In the genomic region with DNA sequence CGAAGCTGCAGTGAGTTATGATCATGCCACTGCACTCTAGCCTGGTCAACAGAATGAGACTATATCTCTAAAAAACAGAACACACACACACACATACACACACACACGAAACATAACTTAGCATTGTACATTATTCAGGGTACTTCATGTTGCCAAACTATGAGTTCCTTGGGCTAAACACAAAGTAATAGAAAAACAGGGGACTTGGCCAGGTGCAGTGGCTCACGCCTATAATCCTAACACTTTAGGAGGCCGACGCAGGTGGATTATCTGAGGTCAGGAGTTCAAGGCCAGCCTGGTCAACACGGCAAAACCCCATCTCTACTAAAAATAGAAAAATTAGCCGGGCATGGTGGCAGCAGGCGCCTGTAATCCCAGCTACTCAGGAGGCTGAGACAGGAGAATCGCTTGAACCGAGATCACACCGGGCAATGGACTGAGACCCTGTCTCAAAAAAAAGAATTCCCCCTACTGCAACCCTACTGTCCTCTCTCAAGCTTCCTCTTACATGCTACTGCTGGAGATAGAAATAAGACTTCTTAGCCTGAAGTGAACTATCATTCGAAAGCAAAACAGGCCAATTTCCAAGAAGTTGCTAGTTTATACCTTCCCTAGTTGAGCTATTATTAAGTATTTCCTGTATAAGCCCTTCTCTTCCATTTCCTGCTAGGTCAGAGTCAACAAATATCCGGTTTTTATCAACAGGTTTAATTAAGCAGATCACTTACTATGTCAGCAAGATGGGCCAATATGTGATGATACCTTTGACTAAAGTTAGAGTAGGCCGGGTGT, we compare ENCODE assay signal across 2 cellular contexts.
TF ChIP-seq lines count a peak whose summit lies in the region.

No MANE protein-coding gene starts in this region.

TF ChIP-seq in A549, 52 proteins besides CTCF, POLR2A, EP300 and RAD21:
- no peak for TF ChIP-seq RFX5 (IDR thresholded peaks at IDR 0.05)
- no peak for TF ChIP-seq GATA3 (IDR thresholded peaks at IDR 0.05; ENCODE audit: borderline replicate concordance)
- TF ChIP-seq, protein P1, sequence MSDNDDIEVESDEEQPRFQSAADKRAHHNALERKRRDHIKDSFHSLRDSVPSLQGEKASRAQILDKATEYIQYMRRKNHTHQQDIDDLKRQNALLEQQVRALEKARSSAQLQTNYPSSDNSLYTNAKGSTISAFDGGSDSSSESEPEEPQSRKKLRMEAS (IDR thresholded peaks at IDR 0.05): no peak
- TF ChIP-seq ESRRA (IDR thresholded peaks at IDR 0.05; ENCODE audit: borderline replicate concordance, low read length): no peak
- TF ChIP-seq PHF8 (IDR thresholded peaks at IDR 0.05; ENCODE audit: borderline replicate concordance, low read depth): no peak
- no peak for TF ChIP-seq ZNF302 (CRISPR knock-in tag; IDR thresholded peaks at IDR 0.05)
- TF ChIP-seq MAZ (IDR thresholded peaks at IDR 0.05; ENCODE audit: borderline replicate concordance, low read depth, low read length): no peak
- TF ChIP-seq HOXA7 (CRISPR knock-in tag; IDR thresholded peaks at IDR 0.05): no peak
- TF ChIP-seq JUNB (IDR thresholded peaks at IDR 0.05): no peak
- TF ChIP-seq SMC3 (IDR thresholded peaks at IDR 0.05): no peak
- TF ChIP-seq CHD2 (IDR thresholded peaks at IDR 0.05; ENCODE audit: low read length, partially characterized antibody): no peak
- no peak for TF ChIP-seq MYC (IDR thresholded peaks at IDR 0.05; ENCODE audit: borderline replicate concordance, low read length)
- no peak for TF ChIP-seq HOXB13 (CRISPR knock-in tag; IDR thresholded peaks at IDR 0.05; ENCODE audit: low read depth)
- TF ChIP-seq FOSL2 (IDR thresholded peaks at IDR 0.05): no peak
- no peak for TF ChIP-seq FOSL2 (CRISPR knock-in tag; IDR thresholded peaks at IDR 0.05)
- TF ChIP-seq TFCP2L1 (CRISPR knock-in tag; IDR thresholded peaks at IDR 0.05): no peak
- TF ChIP-seq RCOR1 (IDR thresholded peaks at IDR 0.05; ENCODE audit: low read depth, low read length): no peak
- TF ChIP-seq POLR2AphosphoS2 (conservative IDR thresholded peaks at IDR 0.05; ENCODE audit: low read length): no peak
- no peak for TF ChIP-seq REST (IDR thresholded peaks at IDR 0.05)

TF ChIP-seq in GM12878, 131 proteins besides CTCF, POLR2A, EP300 and RAD21:
- no peak for TF ChIP-seq HDGF (IDR thresholded peaks at IDR 0.05)
- no peak for TF ChIP-seq SMARCA5 (IDR thresholded peaks at IDR 0.05)
